17 cellular contexts compared by ENCODE assay signal in genomic region chrX:42129541-42129940, GRCh38.
"Had no signal": no experiment of that assay in that cellular context is flagged by ENCODE, and none has a peak within 500 bp of the region (broad histone marks: within the 10 kb centered on the region; RNA-seq: fewer than 3 reads in every experiment).

No MANE protein-coding gene starts in this region.

- H3K27me3 Mint-ChIP-seq: activated B cell treated with CpG ODN at 0.5 μM for 24 hours had no signal

- H3K4me3 ChIP-seq: adrenal gland, coronary artery, heart right ventricle, ovary, thyroid gland, uterus had no signal

- H3K4me3 Mint-ChIP-seq: activated B cell treated with CpG ODN at 0.5 μM for 24 hours had no signal

- H3K4me1 ChIP-seq: adrenal gland, heart right ventricle, thyroid gland, uterus had no signal

- H3K27ac ChIP-seq: adrenal gland, coronary artery, heart right ventricle, ovary, thyroid gland, uterus had no signal

- ATAC-seq: heart right ventricle, left lobe of liver had no signal

- H3K27ac Mint-ChIP-seq: activated B cell treated with CpG ODN at 0.5 μM for 24 hours had no signal

- H3K36me3 ChIP-seq: adrenal gland, heart right ventricle, ovary, thyroid gland, uterus had no signal

- H3K9me3 ChIP-seq: adrenal gland, heart right ventricle, ovary, thyroid gland, uterus had no signal

- H3K9me3 Mint-ChIP-seq: activated B cell treated with CpG ODN at 0.5 μM for 24 hours had no signal

- FAIRE-seq: frontal cortex had no signal

- DNase-seq: activated B cell treated with CpG ODN at 0.5 μM for 24 hours; activated CD4-positive, alpha-beta T cell treated with anti-CD3 and anti-CD28 coated beads, Interleukin-2, amount 50 U/mL, for 1 hour; activated gamma-delta T cell treated with Interleukin-2 at 50 U/mL for 16 hours; activated T-cell treated with anti-CD3 and anti-CD28 coated beads, Interleukin-2, amount 50 U/mL, for 1 hour; adrenal gland; caudate nucleus; effector CD4-positive, alpha-beta T cell; heart right ventricle; islet precursor cell; ovary; stimulated activated CD4-positive, alpha-beta T cell treated with anti-CD3 and anti-CD28 coated beads, Interleukin-15, amount 100 ng/mL, for 24 hours; stimulated activated CD4-positive, alpha-beta T cell treated with anti-CD3 and anti-CD28 coated beads, Interleukin-4, amount 100 ng/mL, for 24 hours; thyroid gland; uterus had no signal

- H3K27me3 ChIP-seq: ovary, thyroid gland had no signal
